19 cellular contexts compared by ENCODE assay signal in the genomic region with DNA sequence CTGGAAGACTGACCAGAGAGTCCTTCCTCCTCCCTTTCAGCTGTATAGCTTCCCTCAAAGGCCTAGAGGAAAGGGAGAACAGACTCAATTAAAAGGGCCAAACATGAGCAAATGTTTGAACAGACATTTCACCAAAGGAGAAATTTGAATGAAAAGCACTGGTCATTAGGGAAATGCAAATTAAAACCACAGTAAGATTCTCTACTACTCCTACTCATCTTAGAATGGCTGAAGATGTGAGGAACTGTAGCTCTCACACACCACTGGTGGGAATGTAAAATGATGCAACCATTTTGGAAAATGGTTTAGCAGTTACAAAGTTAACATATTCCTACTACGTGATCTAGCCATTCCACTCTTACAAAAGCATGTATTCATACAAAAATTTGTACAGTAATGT.
A peak's percentile ranks its signal among the peaks of the same experiment; 100 is the strongest.
DNase-seq lines count a peak whose midpoint lies in the region; ATAC-seq, FAIRE-seq and TF ChIP-seq lines count a peak whose summit lies in the region.
"Had no signal": no experiment of that assay in that cellular context is flagged by ENCODE, and none has a peak within 500 bp of the region (broad histone marks: within the 10 kb centered on the region; RNA-seq: fewer than 3 reads in every experiment).

No MANE protein-coding gene starts in this region.

- POLR2A ChIA-PET in GM12878 (lab: Charles Lee): no interaction called here
- POLR2A ChIA-PET in activated CD4-positive, alpha-beta memory T cell treated with anti-CD3 and anti-CD28 coated beads, Interleukin-2, amount 10 ng/mL, durations not matched to agents 7 days and 5 days (lab: Charles Lee): no interaction called here

- CTCF ChIA-PET in GM12878 (lab: Yijun Ruan, JAX): interaction anchor here (1.7 to 2.0 kb wide), 2 partner anchors 9 to 136 kb away, joined by 6 to 7 read pairs; no protein-coding TSS in a partner anchor
- CTCF ChIA-PET in activated CD4-positive, alpha-beta memory T cell treated with anti-CD3 and anti-CD28 coated beads, Interleukin-2, amount 10 ng/mL, durations not matched to agents 7 days and 5 days (lab: Charles Lee): no interaction called here

- ATAC-seq in GM12878: no peak
- peak; percentile 44 to 47 for ATAC-seq in stimulated activated naive B cell treated with anti-CD40 and anti-IgM and Interleukin-4, amounts not matched to agents 10 μg/mL and 1 μg/mL and 100 μg/mL, for 72 hours (replicated peaks)
- ATAC-seq: CD8-positive, alpha-beta T cell; GM23338 had no signal

- RAD21 ChIA-PET in GM12878 (lab: Charles Lee; ENCODE audit: unreplicated experiment): no interaction called here

- H3K27me3 Mint-ChIP-seq in stimulated activated naive B cell treated with anti-CD40 and anti-IgM and Interleukin-4, amounts not matched to agents 10 μg/mL and 1 μg/mL and 100 μg/mL, for 72 hours: no peaks in the 10 kb centered on the region
- H3K27me3 Mint-ChIP-seq in activated CD4-positive, alpha-beta memory T cell treated with anti-CD3 and anti-CD28 coated beads, Interleukin-2, amount 10 ng/mL, durations not matched to agents 7 days and 5 days: no peaks in the 10 kb centered on the region

- peak overlapping the region; percentile 55 for H3K4me2 ChIP-seq in Loucy (ENCODE audit: low read depth, low read length, poor library complexity, severe bottlenecking)
- no peak overlapping the region for H3K4me2 ChIP-seq in GM12878 (ENCODE audit: control insufficient read depth, insufficient read depth)
- H3K4me2 ChIP-seq: GM23338 had no signal

- no peak overlapping the region for H3K27ac Mint-ChIP-seq in stimulated activated naive B cell treated with anti-CD40 and anti-IgM and Interleukin-4, amounts not matched to agents 10 μg/mL and 1 μg/mL and 100 μg/mL, for 72 hours
- no peak overlapping the region for H3K27ac Mint-ChIP-seq in activated CD4-positive, alpha-beta memory T cell treated with anti-CD3 and anti-CD28 coated beads, Interleukin-2, amount 10 ng/mL, durations not matched to agents 7 days and 5 days
- H3K27ac Mint-ChIP-seq: CD8-positive, alpha-beta T cell; GM23338; T-helper 1 cell treated with Interleukin-12 subunit alpha and Interleukin-12 subunit beta and Interleukin-4 antibody, amounts not matched to agents 30 μg/mL and 1 μg/mL, for 36 hours had no signal

- H3K4me3 ChIP-seq in Loucy (ENCODE audit: low read length, poor library complexity, severe bottlenecking) (no peak overlapping the region), GM12878 (no peak overlapping the region)
- H3K4me3 ChIP-seq: GM23338, MG63 had no signal

- peaks cover 9% of the 10 kb centered on the region in 2 donors for H3K9me3 Mint-ChIP-seq in stimulated activated naive B cell treated with anti-CD40 and anti-IgM and Interleukin-4, amounts not matched to agents 10 μg/mL and 1 μg/mL and 100 μg/mL, for 72 hours
- peaks cover 17% of the 10 kb centered on the region for H3K9me3 Mint-ChIP-seq in activated CD4-positive, alpha-beta memory T cell treated with anti-CD3 and anti-CD28 coated beads, Interleukin-2, amount 10 ng/mL, durations not matched to agents 7 days and 5 days

- no peaks in the 10 kb centered on the region for H3K36me3 ChIP-seq in Loucy (ENCODE audit: insufficient read depth, low read length)
- no peaks in the 10 kb centered on the region for H3K36me3 ChIP-seq in GM12878 (ENCODE audit: control insufficient read depth in 2 of 2, insufficient read depth in 2 of 2, low read length in 1 of 2)
- H3K36me3 ChIP-seq: BE2C, MG63 had no signal

- H3K79me2 ChIP-seq in Loucy (ENCODE audit: insufficient read depth, low read length) (no peaks in the 10 kb centered on the region), GM12878 (ENCODE audit: control insufficient read depth, insufficient read depth, low read length) (no peaks in the 10 kb centered on the region)

- FAIRE-seq in GM19239 (lab: Jason Lieb, UNC) (peak; percentile 55), GM12878 (lab: Jason Lieb, UNC) (no peak), urothelium cell line (lab: Jason Lieb, UNC) (no peak)
- FAIRE-seq: RCC 7860 had no signal

- peaks cover 13% of the 10 kb centered on the region; the same call in 1 of the 2 replicates for H3K9me3 ChIP-seq in Loucy (ENCODE audit: insufficient read depth, low read depth, low read length)
- peaks cover 2% of the 10 kb centered on the region for H3K9me3 ChIP-seq in GM12878 (replicated peaks; ENCODE audit: control insufficient read depth, insufficient read depth, low read length)
- H3K9me3 ChIP-seq: BE2C, MG63 had no signal

- intact Hi-C loops in GM12878 (cut with micrococcal nuclease; ENCODE audit: unreplicated experiment): no loop called here

- H3K4me1 ChIP-seq in Loucy (ENCODE audit: insufficient read depth, low read length, poor library complexity, severe bottlenecking) (peaks cover 65% of the 10 kb centered on the region), GM12878 (ENCODE audit: control insufficient read depth, insufficient read depth, low read length) (0 out of 2 replicates have a peak, but pooled peaks cover 4% of the 10 kb centered on the region)
- H3K4me1 ChIP-seq: BE2C had no signal

- no peak for TF ChIP-seq POLR2A in GM12878 (IDR thresholded peaks at IDR 0.05; ENCODE audit: low read depth, low read length)

- SMC1A ChIA-PET in GM12878 (lab: Charles Lee; ENCODE audit: uncharacterized antibody, unreplicated experiment): interaction anchor here (0.6 to 1.8 kb wide), 6 partner anchors 10 to 639 kb away, joined by 3 to 5 read pairs (median 4); no protein-coding TSS in a partner anchor

- no peak overlapping the region for H3K4me3 Mint-ChIP-seq in stimulated activated naive B cell treated with anti-CD40 and anti-IgM and Interleukin-4, amounts not matched to agents 10 μg/mL and 1 μg/mL and 100 μg/mL, for 72 hours
- H3K4me3 Mint-ChIP-seq in activated CD4-positive, alpha-beta memory T cell treated with anti-CD3 and anti-CD28 coated beads, Interleukin-2, amount 10 ng/mL, durations not matched to agents 7 days and 5 days: no peak overlapping the region
- H3K4me3 Mint-ChIP-seq: CD8-positive, alpha-beta T cell; GM23338; T-helper 1 cell treated with Interleukin-12 subunit alpha and Interleukin-12 subunit beta and Interleukin-4 antibody, amounts not matched to agents 30 μg/mL and 1 μg/mL, for 36 hours had no signal

- DNase-seq in GM19239 (ENCODE audit: insufficient read length, low spot score): no peak
- no peak for DNase-seq in GM12878 (ENCODE audit: low read depth, low spot score)
- no peak for DNase-seq in stimulated activated naive B cell treated with anti-CD40 and anti-IgM and Interleukin-4, amounts not matched to agents 10 μg/mL and 1 μg/mL and 100 μg/mL, for 72 hours
- DNase-seq in activated CD4-positive, alpha-beta memory T cell treated with anti-CD3 and anti-CD28 coated beads, Interleukin-2, amount 10 ng/mL, durations not matched to agents 7 days and 5 days: no peak
- DNase-seq in urothelium cell line (ENCODE audit: low spot score): no peak
- no peak for DNase-seq in activated gamma-delta T cell (lab: John Stamatoyannopoulos, UW)
- DNase-seq: BE2C; CD8-positive, alpha-beta T cell; DMS79 treated with DMSO at 0.1 percent for 48 hours; GDM1; MG63; NCI-H1105; NCI-H1694; NCI-H69; SHP77 treated with DMSO at 0.1 percent for 48 hours had no signal

- no peak for TF ChIP-seq CTCF in Loucy (conservative IDR thresholded peaks at IDR 0.05; ENCODE audit: low read length)
- no peak for TF ChIP-seq CTCF in GM12878 (IDR thresholded peaks at IDR 0.05 in 2 of 3, conservative IDR thresholded peaks at IDR 0.05 in 1 of 3; ENCODE audit: control insufficient read depth in 2 of 3, extremely low read depth in 1 of 3, insufficient read depth in 1 of 3, low read depth in 3 of 3, low read length in 3 of 3)

- H3K27ac ChIP-seq in GM12878 (ENCODE audit: control insufficient read depth, insufficient read depth): no peak overlapping the region

- H4K20me1 ChIP-seq in Loucy (ENCODE audit: insufficient read depth, low read length, poor library complexity, severe bottlenecking): no peaks in the 10 kb centered on the region
- H4K20me1 ChIP-seq in GM12878 (ENCODE audit: control insufficient read depth, insufficient read depth): no peaks in the 10 kb centered on the region

- H2AFZ ChIP-seq in Loucy (ENCODE audit: low read length): no peak overlapping the region
- H2AFZ ChIP-seq in GM12878 (ENCODE audit: control insufficient read depth, low read depth, low read length): no peak overlapping the region
- H2AFZ ChIP-seq: GM23338 had no signal

- no TSS peak for BruUV-seq in GM12878 (replicated peaks; lab: Mats Ljungman, UMichigan)

- H3K27me3 ChIP-seq in Loucy (ENCODE audit: insufficient read depth, low read length, poor library complexity, severe bottlenecking) (no peaks in the 10 kb centered on the region), GM12878 (replicated peaks in 1 of 2; ENCODE audit: control insufficient read depth in 2 of 2, insufficient read depth in 2 of 2, low read length in 1 of 2) (no peaks in the 10 kb centered on the region)
- H3K27me3 ChIP-seq: BE2C, MG63 had no signal

- H3K36me3 Mint-ChIP-seq in stimulated activated naive B cell treated with anti-CD40 and anti-IgM and Interleukin-4, amounts not matched to agents 10 μg/mL and 1 μg/mL and 100 μg/mL, for 72 hours: peaks cover 13 to 30% of the 10 kb centered on the region in 2 donors
- H3K36me3 Mint-ChIP-seq in activated CD4-positive, alpha-beta memory T cell treated with anti-CD3 and anti-CD28 coated beads, Interleukin-2, amount 10 ng/mL, durations not matched to agents 7 days and 5 days (ENCODE audit: low read depth): peaks cover 17% of the 10 kb centered on the region

- H3F3A ChIP-seq in Loucy (ENCODE audit: low read depth): 0 out of 2 replicates have a peak, but pooled peaks cover 2% of the 10 kb centered on the region

- no peaks in the 10 kb centered on the region for H3K9me2 ChIP-seq in Loucy (replicated peaks; ENCODE audit: low read depth, low read length)

- no peak for TF ChIP-seq RAD21 in GM12878 (IDR thresholded peaks at IDR 0.05; ENCODE audit: insufficient read depth, low read depth, low read length)

- WGBS in GM12878 (ENCODE audit: insufficient coverage, insufficient replicate concordance, low lambda C conversion rate, missing lambda C conversion rate): 58% methylated on average over 1 of the region's 1 CpG

- H3K9ac ChIP-seq in Loucy (ENCODE audit: low read depth, low read length, poor library complexity, severe bottlenecking) (peak overlapping the region; percentile 17), GM12878 (ENCODE audit: control insufficient read depth, insufficient read depth, low read length) (no peak overlapping the region)

- in situ Hi-C loops in GM12878 (cut with MboI): no loop called here

- no peak for TF ChIP-seq EP300 in GM12878 (IDR thresholded peaks at IDR 0.05; ENCODE audit: borderline replicate concordance in 1 of 2, control insufficient read depth in 1 of 2, low read depth in 2 of 2, low read length in 2 of 2)

- H3K4me1 Mint-ChIP-seq in stimulated activated naive B cell treated with anti-CD40 and anti-IgM and Interleukin-4, amounts not matched to agents 10 μg/mL and 1 μg/mL and 100 μg/mL, for 72 hours: peaks cover 29 to 32% of the 10 kb centered on the region in 2 donors
- peaks cover 18% of the 10 kb centered on the region for H3K4me1 Mint-ChIP-seq in activated CD4-positive, alpha-beta memory T cell treated with anti-CD3 and anti-CD28 coated beads, Interleukin-2, amount 10 ng/mL, durations not matched to agents 7 days and 5 days
- H3K4me1 Mint-ChIP-seq: GM23338 had no signal

TF ChIP-seq in GM12878, 131 proteins besides CTCF, POLR2A, EP300 and RAD21 (continues in another document):
- TF ChIP-seq GATAD2B (conservative IDR thresholded peaks at IDR 0.05; ENCODE audit: low read depth) (no peak), HCFC1 (IDR thresholded peaks at IDR 0.05; ENCODE audit: low read length) (no peak)
